ENCODE assay signal across 1 cellular context in the genomic region with DNA sequence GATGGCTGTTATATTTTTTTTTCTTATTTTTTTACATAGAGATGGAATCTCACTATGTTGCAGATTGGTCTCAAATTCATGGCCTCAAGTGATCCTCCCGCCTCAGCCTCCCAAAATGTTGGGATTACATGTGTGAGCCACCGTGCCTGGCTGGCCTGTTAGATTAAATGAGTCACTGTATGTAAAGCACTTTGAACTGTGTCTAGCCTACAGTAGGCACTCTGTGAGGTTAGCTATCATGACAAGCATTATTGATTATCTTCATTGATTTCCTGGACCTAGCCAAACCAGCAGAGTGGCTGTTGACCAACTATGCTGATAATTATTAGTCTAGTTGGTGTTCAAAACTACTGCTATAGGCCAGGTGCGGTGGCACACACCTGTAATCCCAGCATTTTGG.
TF ChIP-seq lines count a peak whose summit lies in the region.

No MANE protein-coding gene starts in this region.

TF ChIP-seq in HepG2, 621 proteins besides CTCF, POLR2A, EP300 and RAD21 (continued from another document and continues in another):
- TF ChIP-seq AHDC1 (CRISPR knock-in tag; IDR thresholded peaks at IDR 0.05; ENCODE audit: borderline replicate concordance) (peak; percentile 39; the same call in 1 of the 2 replicates), ZSCAN9 (CRISPR knock-in tag; IDR thresholded peaks at IDR 0.05; ENCODE audit: borderline replicate concordance) (no peak), HOXA3 (CRISPR knock-in tag; IDR thresholded peaks at IDR 0.05) (peak; percentile 24; the same call in 1 of the 2 replicates), SP140L (CRISPR knock-in tag; IDR thresholded peaks at IDR 0.05; ENCODE audit: borderline replicate concordance) (no peak), ZNF33B (CRISPR knock-in tag; IDR thresholded peaks at IDR 0.05) (no peak), ZMYM3 (CRISPR knock-in tag; IDR thresholded peaks at IDR 0.05) (peak; percentile 61; the same call in 1 of the 2 replicates), ZNF34 (CRISPR knock-in tag; IDR thresholded peaks at IDR 0.05; ENCODE audit: borderline replicate concordance) (no peak), ZNF20 (CRISPR knock-in tag; IDR thresholded peaks at IDR 0.05) (no peak), ZBTB20 (CRISPR knock-in tag; IDR thresholded peaks at IDR 0.05; ENCODE audit: borderline replicate concordance, low read depth) (no peak), GATAD2A (CRISPR knock-in tag; IDR thresholded peaks at IDR 0.05) (peak; percentile 88), HMGXB4 (CRISPR knock-in tag; IDR thresholded peaks at IDR 0.05; ENCODE audit: borderline replicate concordance in 1 of 2, low read depth in 1 of 2) (no peak), ZNF12 (CRISPR knock-in tag; IDR thresholded peaks at IDR 0.05) (no peak), SMAD3 (CRISPR knock-in tag; IDR thresholded peaks at IDR 0.05) (0 out of 2 replicates have a peak, but pooled peaks have one; percentile 42), SSRP1 (CRISPR knock-in tag; IDR thresholded peaks at IDR 0.05) (no peak), ZNF570 (CRISPR knock-in tag; IDR thresholded peaks at IDR 0.05; ENCODE audit: borderline replicate concordance) (no peak), NCOR1 (IDR thresholded peaks at IDR 0.05; ENCODE audit: borderline replicate concordance, low read length) (peak; percentile 36; the same call in 1 of the 2 replicates), HOXA9 (CRISPR knock-in tag; IDR thresholded peaks at IDR 0.05; ENCODE audit: borderline replicate concordance) (no peak), ZMYM4 (CRISPR knock-in tag; IDR thresholded peaks at IDR 0.05) (peak; percentile 52), ZNF75D (CRISPR knock-in tag; IDR thresholded peaks at IDR 0.05; ENCODE audit: borderline replicate concordance) (no peak), SP2 (CRISPR knock-in tag; IDR thresholded peaks at IDR 0.05) (no peak), TMF1 (CRISPR knock-in tag; IDR thresholded peaks at IDR 0.05; ENCODE audit: low read depth) (no peak), DR1 (CRISPR knock-in tag; IDR thresholded peaks at IDR 0.05) (no peak), RAD51 (IDR thresholded peaks at IDR 0.05; ENCODE audit: borderline replicate concordance) (no peak), REST (IDR thresholded peaks at IDR 0.05; ENCODE audit: borderline replicate concordance in 1 of 2, low read depth in 1 of 2, low read length in 2 of 2) (no peak), ZSCAN22 (CRISPR knock-in tag; IDR thresholded peaks at IDR 0.05) (no peak), RARA (CRISPR knock-in tag; IDR thresholded peaks at IDR 0.05) (peak; percentile 45; the same call in 1 of the 2 replicates), ZNF878 (CRISPR knock-in tag; IDR thresholded peaks at IDR 0.05) (no peak), SOX6 (IDR thresholded peaks at IDR 0.05) (no peak), SOX6 (CRISPR knock-in tag; IDR thresholded peaks at IDR 0.05) (no peak), ZSCAN20 (CRISPR knock-in tag; IDR thresholded peaks at IDR 0.05; ENCODE audit: borderline replicate concordance) (no peak), WIZ (CRISPR knock-in tag; IDR thresholded peaks at IDR 0.05) (no peak), MIXL1 (CRISPR knock-in tag; IDR thresholded peaks at IDR 0.05) (0 out of 2 replicates have a peak, but pooled peaks have one; percentile 41), SMAD1 (CRISPR knock-in tag; IDR thresholded peaks at IDR 0.05; ENCODE audit: borderline replicate concordance, low read depth) (no peak), HDAC1 (CRISPR knock-in tag; IDR thresholded peaks at IDR 0.05) (0 out of 2 replicates have a peak, but pooled peaks have one; percentile 33), GPBP1L1 (CRISPR knock-in tag; IDR thresholded peaks at IDR 0.05) (no peak), ATF4 (CRISPR knock-in tag; IDR thresholded peaks at IDR 0.05) (no peak), REL (CRISPR knock-in tag; conservative IDR thresholded peaks at IDR 0.05) (no peak), SMARCC2 (IDR thresholded peaks at IDR 0.05) (no peak), SNAI1 (CRISPR knock-in tag; IDR thresholded peaks at IDR 0.05; ENCODE audit: borderline replicate concordance) (no peak), JARID2 (CRISPR knock-in tag; IDR thresholded peaks at IDR 0.05; ENCODE audit: insufficient replicate concordance) (no peak)
- TF ChIP-seq, protein P1, sequence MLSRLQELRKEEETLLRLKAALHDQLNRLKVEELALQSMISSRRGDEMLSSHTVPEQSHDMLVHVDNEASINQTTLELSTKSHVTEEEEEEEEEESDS (CRISPR knock-in tag; IDR thresholded peaks at IDR 0.05; ENCODE audit: borderline replicate concordance) = no peak
- TF ChIP-seq, protein P2, sequence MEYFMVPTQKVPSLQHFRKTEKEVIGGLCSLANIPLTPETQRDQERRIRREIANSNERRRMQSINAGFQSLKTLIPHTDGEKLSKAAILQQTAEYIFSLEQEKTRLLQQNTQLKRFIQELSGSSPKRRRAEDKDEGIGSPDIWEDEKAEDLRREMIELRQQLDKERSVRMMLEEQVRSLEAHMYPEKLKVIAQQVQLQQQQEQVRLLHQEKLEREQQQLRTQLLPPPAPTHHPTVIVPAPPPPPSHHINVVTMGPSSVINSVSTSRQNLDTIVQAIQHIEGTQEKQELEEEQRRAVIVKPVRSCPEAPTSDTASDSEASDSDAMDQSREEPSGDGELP (IDR thresholded peaks at IDR 0.05; ENCODE audit: borderline replicate concordance, low read depth) = no peak
- TF ChIP-seq, protein P3, sequence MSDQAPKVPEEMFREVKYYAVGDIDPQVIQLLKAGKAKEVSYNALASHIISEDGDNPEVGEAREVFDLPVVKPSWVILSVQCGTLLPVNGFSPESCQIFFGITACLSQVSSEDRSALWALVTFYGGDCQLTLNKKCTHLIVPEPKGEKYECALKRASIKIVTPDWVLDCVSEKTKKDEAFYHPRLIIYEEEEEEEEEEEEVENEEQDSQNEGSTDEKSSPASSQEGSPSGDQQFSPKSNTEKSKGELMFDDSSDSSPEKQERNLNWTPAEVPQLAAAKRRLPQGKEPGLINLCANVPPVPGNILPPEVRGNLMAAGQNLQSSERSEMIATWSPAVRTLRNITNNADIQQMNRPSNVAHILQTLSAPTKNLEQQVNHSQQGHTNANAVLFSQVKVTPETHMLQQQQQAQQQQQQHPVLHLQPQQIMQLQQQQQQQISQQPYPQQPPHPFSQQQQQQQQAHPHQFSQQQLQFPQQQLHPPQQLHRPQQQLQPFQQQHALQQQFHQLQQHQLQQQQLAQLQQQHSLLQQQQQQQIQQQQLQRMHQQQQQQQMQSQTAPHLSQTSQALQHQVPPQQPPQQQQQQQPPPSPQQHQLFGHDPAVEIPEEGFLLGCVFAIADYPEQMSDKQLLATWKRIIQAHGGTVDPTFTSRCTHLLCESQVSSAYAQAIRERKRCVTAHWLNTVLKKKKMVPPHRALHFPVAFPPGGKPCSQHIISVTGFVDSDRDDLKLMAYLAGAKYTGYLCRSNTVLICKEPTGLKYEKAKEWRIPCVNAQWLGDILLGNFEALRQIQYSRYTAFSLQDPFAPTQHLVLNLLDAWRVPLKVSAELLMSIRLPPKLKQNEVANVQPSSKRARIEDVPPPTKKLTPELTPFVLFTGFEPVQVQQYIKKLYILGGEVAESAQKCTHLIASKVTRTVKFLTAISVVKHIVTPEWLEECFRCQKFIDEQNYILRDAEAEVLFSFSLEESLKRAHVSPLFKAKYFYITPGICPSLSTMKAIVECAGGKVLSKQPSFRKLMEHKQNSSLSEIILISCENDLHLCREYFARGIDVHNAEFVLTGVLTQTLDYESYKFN (CRISPR knock-in tag; conservative IDR thresholded peaks at IDR 0.05) = peak; percentile 53
